12 cellular contexts compared by ENCODE assay signal in genomic region chr10:109953745-109954144, GRCh38.
"Had no signal": no experiment of that assay in that cellular context is flagged by ENCODE, and none has a peak within 500 bp of the region (broad histone marks: within the 10 kb centered on the region; RNA-seq: fewer than 3 reads in every experiment).

No MANE protein-coding gene starts in this region.

- H3K4me3 ChIP-seq: adrenal gland, esophagus squamous epithelium, gastrocnemius medialis, hepatocyte, psoas muscle had no signal

- H3K4me2 ChIP-seq: hepatocyte had no signal

- H3K9me3 ChIP-seq: adrenal gland, esophagus squamous epithelium, gastrocnemius medialis, psoas muscle had no signal

- H3K27ac Mint-ChIP-seq: activated naive CD4-positive, alpha-beta T cell treated with anti-CD3 and anti-CD28 coated beads for 36 hours; activated T-helper 1 cell treated with anti-CD3 and anti-CD28 coated beads, Interleukin-12 subunit alpha, Interleukin-12 subunit beta, Interleukin-2, Interleukin-4 antibody, amounts not matched to agents 30 ng/mL and 10 ng/mL and 1 ng/mL, durations not matched to agents 14 hours and 24 hours and 36 hours; type B pancreatic cell had no signal

- H3K36me3 Mint-ChIP-seq: brain had no signal

- DNase-seq: activated CD4-positive, alpha-beta T cell treated with anti-CD3 and anti-CD28 coated beads for 4 hours; activated naive CD4-positive, alpha-beta T cell treated with anti-CD3 and anti-CD28 coated beads for 36 hours; adrenal gland; esophagus squamous epithelium; gastrocnemius medialis; psoas muscle; stimulated activated CD4-positive, alpha-beta T cell treated with anti-CD3 and anti-CD28 coated beads, Interleukin-12 subunit alpha, Interleukin-12 subunit beta, amount 100 ng/mL, for 4 hours; stimulated activated naive CD4-positive, alpha-beta T cell treated with Interleukin-2 at 50 U/mL for 16 hours had no signal

- H3K27ac ChIP-seq: adrenal gland, gastrocnemius medialis, hepatocyte, psoas muscle had no signal

- H3K36me3 ChIP-seq: adrenal gland, esophagus squamous epithelium, gastrocnemius medialis had no signal

- H3K4me3 Mint-ChIP-seq: activated naive CD4-positive, alpha-beta T cell treated with anti-CD3 and anti-CD28 coated beads for 36 hours; activated T-helper 1 cell treated with anti-CD3 and anti-CD28 coated beads, Interleukin-12 subunit alpha, Interleukin-12 subunit beta, Interleukin-2, Interleukin-4 antibody, amounts not matched to agents 30 ng/mL and 10 ng/mL and 1 ng/mL, durations not matched to agents 14 hours and 24 hours and 36 hours; brain; type B pancreatic cell had no signal

- H3K9me3 Mint-ChIP-seq: activated naive CD4-positive, alpha-beta T cell treated with anti-CD3 and anti-CD28 coated beads for 36 hours; activated T-helper 1 cell treated with anti-CD3 and anti-CD28 coated beads, Interleukin-12 subunit alpha, Interleukin-12 subunit beta, Interleukin-2, Interleukin-4 antibody, amounts not matched to agents 30 ng/mL and 10 ng/mL and 1 ng/mL, durations not matched to agents 14 hours and 24 hours and 36 hours; type B pancreatic cell had no signal

- H2AFZ ChIP-seq: hepatocyte had no signal

- H3K4me1 ChIP-seq: adrenal gland, gastrocnemius medialis, psoas muscle had no signal

- H3K27me3 Mint-ChIP-seq: type B pancreatic cell had no signal

- ATAC-seq: psoas muscle had no signal

- H3K27me3 ChIP-seq: adrenal gland, esophagus squamous epithelium, gastrocnemius medialis, hepatocyte had no signal
